In the genomic region with DNA sequence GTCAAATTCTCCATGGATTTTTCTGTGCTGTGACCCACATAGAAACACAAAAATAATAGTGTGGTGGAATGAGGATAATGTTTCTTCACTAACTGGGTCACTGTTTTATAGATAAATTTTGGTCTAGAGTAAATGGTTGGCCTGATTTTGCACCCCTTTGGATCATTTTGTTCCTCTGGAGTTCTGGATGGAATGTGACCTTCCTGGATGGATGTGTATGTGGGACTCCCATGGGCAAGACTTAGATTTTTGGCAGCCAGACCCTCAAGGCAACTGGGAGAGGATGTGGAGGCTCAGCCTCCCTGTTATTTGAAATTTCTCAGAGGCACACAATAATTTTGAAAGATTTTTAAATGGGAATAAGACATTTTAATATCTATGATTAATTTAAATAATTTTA, we compare ENCODE assay signal across 24 cellular contexts. TPM values are rescaled to one million over a fixed set of nuclear protein-coding genes. Genes with fewer than 3 reads are reported as not detected.
A peak's percentile ranks its signal among the peaks of the same experiment; 100 is the strongest.
DNase-seq lines count a peak whose midpoint lies in the region; ATAC-seq and TF ChIP-seq lines count a peak whose summit lies in the region.
"Had no signal": no experiment of that assay in that cellular context is flagged by ENCODE, and none has a peak within 500 bp of the region (broad histone marks: within the 10 kb centered on the region; RNA-seq: fewer than 3 reads in every experiment).

No MANE protein-coding gene starts in this region.

- H3K4me3 ChIP-seq in left ventricle myocardium inferior = no peak overlapping the region
- no peak overlapping the region for H3K4me3 ChIP-seq in tibial nerve
- H3K4me3 ChIP-seq: breast epithelium, right lobe of liver had no signal

- DNase-seq in left ventricle myocardium inferior (no peak), osteocyte (ENCODE audit: extremely low spot score, unreplicated experiment) (no peak), tibial nerve (ENCODE audit: low spot score in 2 of 2) (no peak), 8988T (no peak)
- no peak for DNase-seq in NK-92 treated with Interleukin-12 subunit alpha and Interleukin-12 subunit beta, amount 100 ng/mL, for 24 hours (lab: John Stamatoyannopoulos, UW)
- DNase-seq: activated CD4-positive, alpha-beta T cell treated with anti-CD3 and anti-CD28 coated beads, Interleukin-2, amount 50 U/mL, for 48 hours; activated CD4-positive, CD25-positive, alpha-beta regulatory T cell; activated CD8-positive, alpha-beta memory T cell treated with anti-CD3 and anti-CD28 coated beads, Interleukin-2, amount 50 U/mL, for 48 hours; CD8-positive, alpha-beta memory T cell; DMS53; NCI-H1436; NCI-H2171; NCI-H524 treated with DMSO at 0.1 percent for 48 hours; occipital lobe; right lobe of liver; T-helper 9 cell had no signal

- TF ChIP-seq EP300 in tibial nerve (IDR thresholded peaks at IDR 0.05) = no peak

- intact Hi-C loops in left ventricle myocardium inferior (cut with micrococcal nuclease) = loop anchor here (10.0 kb wide), 1 partner anchor 321 kb away; no protein-coding TSS in a partner anchor

- H3K4me1 Mint-ChIP-seq in osteocyte (ENCODE audit: unreplicated experiment) = peaks cover 16% of the 10 kb centered on the region

- no peaks in the 10 kb centered on the region for H3K9me3 Mint-ChIP-seq in osteocyte (ENCODE audit: unreplicated experiment)
- H3K9me3 Mint-ChIP-seq: CD8-positive, alpha-beta memory T cell; dendritic cell treated with granulocyte-macrophage colony-stimulating factor and Interleukin-4, amounts not matched to agents 40 ng/mL and 50 ng/mL, for 4 days had no signal

- no peak overlapping the region for H3K4me3 Mint-ChIP-seq in osteocyte (ENCODE audit: unreplicated experiment)
- H3K4me3 Mint-ChIP-seq: CD8-positive, alpha-beta memory T cell; dendritic cell treated with granulocyte-macrophage colony-stimulating factor and Interleukin-4, amounts not matched to agents 40 ng/mL and 50 ng/mL, for 4 days had no signal

- H3K36me3 ChIP-seq in left ventricle myocardium inferior (no peaks in the 10 kb centered on the region), tibial nerve (no peaks in the 10 kb centered on the region)
- H3K36me3 ChIP-seq: breast epithelium, right lobe of liver had no signal

- H3K27me3 ChIP-seq in left ventricle myocardium inferior (ENCODE audit: low read depth) (no peaks in the 10 kb centered on the region), tibial nerve (no peaks in the 10 kb centered on the region)
- H3K27me3 ChIP-seq: breast epithelium, right lobe of liver had no signal

- peak overlapping the region; percentile 75 for H3K27ac ChIP-seq in cingulate gyrus (ENCODE audit: low read depth, low read length)
- peak overlapping the region; percentile 51 for H3K27ac ChIP-seq in left ventricle myocardium inferior (replicated peaks)
- H3K27ac ChIP-seq in tibial nerve = peak overlapping the region; percentile 3 to 85 (median 66)

- TF ChIP-seq POLR2A in tibial nerve (IDR thresholded peaks at IDR 0.05) = no peak

- H3K36me3 Mint-ChIP-seq in osteocyte (ENCODE audit: unreplicated experiment) = no peaks in the 10 kb centered on the region
- H3K36me3 Mint-ChIP-seq: CD8-positive, alpha-beta memory T cell had no signal

- no peak for TF ChIP-seq CTCF in left ventricle myocardium inferior (IDR thresholded peaks at IDR 0.05; ENCODE audit: borderline replicate concordance)
- no peak for TF ChIP-seq CTCF in osteocyte (IDR thresholded peaks at IDR 0.05)
- no peak for TF ChIP-seq CTCF in tibial nerve (IDR thresholded peaks at IDR 0.05)

- H3K27me3 Mint-ChIP-seq in osteocyte (ENCODE audit: unreplicated experiment) = no peaks in the 10 kb centered on the region

- H3K27ac Mint-ChIP-seq in osteocyte (ENCODE audit: unreplicated experiment) = peak overlapping the region; percentile 16
- H3K27ac Mint-ChIP-seq: CD8-positive, alpha-beta memory T cell; dendritic cell treated with granulocyte-macrophage colony-stimulating factor and Interleukin-4, amounts not matched to agents 40 ng/mL and 50 ng/mL, for 4 days had no signal

- H3K9me3 ChIP-seq in left ventricle myocardium inferior (replicated peaks) = no peaks in the 10 kb centered on the region
- H3K9me3 ChIP-seq in tibial nerve = no peaks in the 10 kb centered on the region
- H3K9me3 ChIP-seq: breast epithelium, right lobe of liver had no signal

- H3K4me1 ChIP-seq in left ventricle myocardium inferior (peaks cover 62% of the 10 kb centered on the region), tibial nerve (peaks cover 0 to 43% (median 7%) of the 10 kb centered on the region in 4 donors)
- H3K4me1 ChIP-seq: breast epithelium had no signal

- ATAC-seq in HG02840 (IDR thresholded peaks at IDR 0.05; ENCODE audit: low FRiP score, unreplicated experiment) = no peak

RNA-seq across cellular contexts. Expression of gene RNU6-8, which starts 52.8 kb away (rescaled TPM):
- total RNA-seq in left ventricle myocardium inferior (not detected), osteocyte (not detected in 2 replicates), tibial nerve (not detected)
- total RNA-seq: breast epithelium; CD8-positive, alpha-beta memory T cell; lower leg skin; M059J; mucosa of gallbladder; occipital lobe; right lobe of liver; RPMI7951 had no signal

RNA-seq across cellular contexts. Expression of gene RNU6-7, which starts 54.0 kb away (rescaled TPM):
- total RNA-seq in left ventricle myocardium inferior = not detected
- total RNA-seq in osteocyte = not detected in 2 replicates
- not detected for total RNA-seq in tibial nerve
- total RNA-seq: breast epithelium; CD8-positive, alpha-beta memory T cell; lower leg skin; M059J; mucosa of gallbladder; occipital lobe; right lobe of liver; RPMI7951 had no signal
